Comparison of ENCODE assay signal across 20 cellular contexts in the genomic region with DNA sequence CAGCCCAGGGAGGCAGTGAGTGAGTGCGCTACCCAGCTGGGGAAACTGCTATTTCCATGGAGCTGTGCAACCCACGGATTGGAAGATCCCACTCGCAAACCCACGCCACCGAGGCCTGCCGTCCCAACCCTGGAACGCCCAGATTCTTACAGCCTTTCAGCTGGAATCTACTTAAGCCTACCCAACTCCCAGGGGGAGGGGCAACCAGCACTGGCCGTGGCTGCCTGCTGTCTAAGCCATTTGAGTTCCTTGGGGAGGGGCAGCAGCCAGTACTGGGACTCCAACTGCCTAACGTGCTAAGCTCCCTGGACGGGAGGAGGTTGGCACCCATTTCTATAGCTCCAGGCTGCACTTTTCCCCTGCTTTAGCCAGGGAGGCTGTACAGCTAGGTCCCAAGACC.
"Had no signal": no experiment of that assay in that cellular context is flagged by ENCODE, and none has a peak within 500 bp of the region (broad histone marks: within the 10 kb centered on the region; RNA-seq: fewer than 3 reads in every experiment).

No MANE protein-coding gene starts in this region.

- H3K27ac ChIP-seq: SJSA1, SK-N-MC had no signal

- H3K27me3 ChIP-seq: MG63, SJSA1 had no signal

- DNase-seq: IMR-90, Karpas-422, KG1, MG63, NCI-H1092, NCI-H1105 treated with DMSO at 0.1 percent for 48 hours, NCI-H1417 treated with DMSO at 0.1 percent for 48 hours, NCI-H146, NCI-H1694 treated with DMSO at 0.1 percent for 48 hours, NCI-H1930, NCI-H2081, NCI-H2107, NCI-H2227 treated with DMSO at 0.1 percent for 48 hours, NCI-H526, Right ventricle myocardium superior, RPMI8226, SIG-M5 had no signal

- H3K4me3 ChIP-seq: MG63, SJSA1, SK-N-MC had no signal

- ATAC-seq: HepG2 had no signal

- H3K4me1 ChIP-seq: SJSA1 had no signal
